Comparison of ENCODE assay signal across 1 cellular context in the genomic region with DNA sequence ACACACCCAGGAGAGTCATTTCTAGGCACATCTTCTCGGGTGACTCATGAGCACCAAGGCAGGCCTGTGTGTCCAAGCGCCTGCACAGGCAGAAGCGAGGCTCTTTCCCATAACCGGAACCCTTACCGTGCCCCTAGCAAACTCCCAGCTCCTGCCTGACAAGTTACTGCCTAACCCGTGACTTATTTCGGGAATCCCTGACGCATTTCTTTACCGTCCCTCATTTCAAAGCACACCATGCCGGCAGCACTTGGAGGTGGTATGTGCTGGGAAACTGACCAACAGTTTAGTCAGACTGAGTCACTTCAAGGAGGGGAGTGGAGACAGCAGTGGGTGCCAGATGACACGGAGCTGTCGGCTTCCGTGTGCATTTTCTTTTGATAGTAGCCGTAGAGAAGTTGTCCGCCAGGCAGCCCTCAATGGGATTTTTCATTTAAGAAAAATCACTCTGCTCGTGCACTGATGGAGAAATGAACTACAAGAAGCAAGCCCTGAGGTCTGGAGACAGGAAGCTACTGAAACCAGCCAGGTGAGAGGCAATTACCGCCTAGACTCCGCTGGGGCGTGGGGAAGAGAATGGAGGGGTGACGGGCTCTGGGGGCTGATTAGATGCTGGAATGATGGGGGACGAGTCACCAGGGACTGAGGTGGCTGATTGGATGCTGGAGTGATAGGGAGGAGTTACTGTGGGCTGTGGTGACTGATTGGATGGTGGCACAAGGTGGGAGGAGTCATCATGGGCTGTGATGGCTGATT.
TF ChIP-seq lines count a peak whose summit lies in the region.

No MANE protein-coding gene starts in this region.

TF ChIP-seq in SK-N-SH, 30 proteins besides CTCF, POLR2A, EP300 and RAD21 (continued from another document):
- TF ChIP-seq, protein P1, sequence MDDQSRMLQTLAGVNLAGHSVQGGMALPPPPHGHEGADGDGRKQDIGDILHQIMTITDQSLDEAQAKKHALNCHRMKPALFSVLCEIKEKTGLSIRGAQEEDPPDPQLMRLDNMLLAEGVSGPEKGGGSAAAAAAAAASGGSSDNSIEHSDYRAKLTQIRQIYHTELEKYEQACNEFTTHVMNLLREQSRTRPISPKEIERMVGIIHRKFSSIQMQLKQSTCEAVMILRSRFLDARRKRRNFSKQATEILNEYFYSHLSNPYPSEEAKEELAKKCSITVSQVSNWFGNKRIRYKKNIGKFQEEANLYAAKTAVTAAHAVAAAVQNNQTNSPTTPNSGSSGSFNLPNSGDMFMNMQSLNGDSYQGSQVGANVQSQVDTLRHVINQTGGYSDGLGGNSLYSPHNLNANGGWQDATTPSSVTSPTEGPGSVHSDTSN (IDR thresholded peaks at IDR 0.05): peak; percentile 85; the same call in 1 of the 2 replicates
- TF ChIP-seq, protein P2, sequence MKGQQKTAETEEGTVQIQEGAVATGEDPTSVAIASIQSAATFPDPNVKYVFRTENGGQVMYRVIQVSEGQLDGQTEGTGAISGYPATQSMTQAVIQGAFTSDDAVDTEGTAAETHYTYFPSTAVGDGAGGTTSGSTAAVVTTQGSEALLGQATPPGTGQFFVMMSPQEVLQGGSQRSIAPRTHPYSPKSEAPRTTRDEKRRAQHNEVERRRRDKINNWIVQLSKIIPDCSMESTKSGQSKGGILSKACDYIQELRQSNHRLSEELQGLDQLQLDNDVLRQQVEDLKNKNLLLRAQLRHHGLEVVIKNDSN (IDR thresholded peaks at IDR 0.05; ENCODE audit: borderline replicate concordance, low read depth): peak; percentile 58; the same call in 1 of the 2 replicates
- TF ChIP-seq, protein P3, sequence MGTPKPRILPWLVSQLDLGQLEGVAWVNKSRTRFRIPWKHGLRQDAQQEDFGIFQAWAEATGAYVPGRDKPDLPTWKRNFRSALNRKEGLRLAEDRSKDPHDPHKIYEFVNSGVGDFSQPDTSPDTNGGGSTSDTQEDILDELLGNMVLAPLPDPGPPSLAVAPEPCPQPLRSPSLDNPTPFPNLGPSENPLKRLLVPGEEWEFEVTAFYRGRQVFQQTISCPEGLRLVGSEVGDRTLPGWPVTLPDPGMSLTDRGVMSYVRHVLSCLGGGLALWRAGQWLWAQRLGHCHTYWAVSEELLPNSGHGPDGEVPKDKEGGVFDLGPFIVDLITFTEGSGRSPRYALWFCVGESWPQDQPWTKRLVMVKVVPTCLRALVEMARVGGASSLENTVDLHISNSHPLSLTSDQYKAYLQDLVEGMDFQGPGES (IDR thresholded peaks at IDR 0.05; ENCODE audit: low read depth, low read length): no peak
- TF ChIP-seq JUND (IDR thresholded peaks at IDR 0.05) (peak; percentile 95), NRF1 (IDR thresholded peaks at IDR 0.05; ENCODE audit: low read depth, low read length) (0 out of 2 replicates have a peak, but pooled peaks have one; percentile 8), RCOR1 (IDR thresholded peaks at IDR 0.05; ENCODE audit: low read length) (peak; percentile 5; the same call in 1 of the 2 replicates), MXI1 (IDR thresholded peaks at IDR 0.05; ENCODE audit: low read depth, low read length) (no peak), FOSL2 (IDR thresholded peaks at IDR 0.05; ENCODE audit: borderline replicate concordance, low read depth) (peak; percentile 97)
- TF ChIP-seq, protein P4, sequence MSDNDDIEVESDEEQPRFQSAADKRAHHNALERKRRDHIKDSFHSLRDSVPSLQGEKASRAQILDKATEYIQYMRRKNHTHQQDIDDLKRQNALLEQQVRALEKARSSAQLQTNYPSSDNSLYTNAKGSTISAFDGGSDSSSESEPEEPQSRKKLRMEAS (IDR thresholded peaks at IDR 0.05; ENCODE audit: low read depth): peak; percentile 94
